ENCODE assay signal across 25 cellular contexts in genomic region chr5:82614706-82615105, GRCh38.
"Had no signal": no experiment of that assay in that cellular context is flagged by ENCODE, and none has a peak within 500 bp of the region (broad histone marks: within the 10 kb centered on the region; RNA-seq: fewer than 3 reads in every experiment).

No MANE protein-coding gene starts in this region.

- H3K27me3 Mint-ChIP-seq: effector memory CD8-positive, alpha-beta T cell had no signal

- H3K4me3 ChIP-seq: colonic mucosa, esophagus squamous epithelium, gastrocnemius medialis, heart right ventricle, left lung, lower lobe of right lung had no signal

- H3K4me1 ChIP-seq: colonic mucosa, esophagus squamous epithelium, gastrocnemius medialis, heart right ventricle, left lung, lower lobe of right lung had no signal

- ATAC-seq: effector memory CD8-positive, alpha-beta T cell; esophagus mucosa; gastrocnemius medialis; heart right ventricle; left cardiac atrium; left lung; left ventricle myocardium superior; lower lobe of right lung had no signal

- H3K36me3 ChIP-seq: colonic mucosa, esophagus squamous epithelium, gastrocnemius medialis, heart right ventricle, left lung, lower lobe of right lung had no signal

- H3K27ac Mint-ChIP-seq: dendritic cell treated with granulocyte-macrophage colony-stimulating factor and Interleukin-4, amounts not matched to agents 40 ng/mL and 50 ng/mL, for 4 days; effector memory CD8-positive, alpha-beta T cell; endodermal cell; mesothelial cell of epicardium had no signal

- H3K4me3 Mint-ChIP-seq: dendritic cell treated with granulocyte-macrophage colony-stimulating factor and Interleukin-4, amounts not matched to agents 40 ng/mL and 50 ng/mL, for 4 days; effector memory CD8-positive, alpha-beta T cell; endodermal cell; mesothelial cell of epicardium had no signal

- FAIRE-seq: endometrium, islet of Langerhans, keratinocyte had no signal

- H3K9me3 ChIP-seq: colonic mucosa, esophagus squamous epithelium, gastrocnemius medialis, lower lobe of right lung had no signal

- H3K4me1 Mint-ChIP-seq: endodermal cell, mesothelial cell of epicardium had no signal

- DNase-seq: colonic mucosa; cortex of kidney; effector CD8-positive, alpha-beta T cell; effector memory CD8-positive, alpha-beta T cell; endodermal cell; erythroblast; esophagus squamous epithelium; foreskin fibroblast; foreskin melanocyte; gastrocnemius medialis; glutamatergic neuron; head of caudate nucleus; heart right ventricle; hippocampal formation; left cardiac atrium; left lung; left ventricle myocardium superior; lower lobe of right lung; mesenchymal stem cell had no signal
